Comparison of ENCODE assay signal across 2 cellular contexts in the genomic region with DNA sequence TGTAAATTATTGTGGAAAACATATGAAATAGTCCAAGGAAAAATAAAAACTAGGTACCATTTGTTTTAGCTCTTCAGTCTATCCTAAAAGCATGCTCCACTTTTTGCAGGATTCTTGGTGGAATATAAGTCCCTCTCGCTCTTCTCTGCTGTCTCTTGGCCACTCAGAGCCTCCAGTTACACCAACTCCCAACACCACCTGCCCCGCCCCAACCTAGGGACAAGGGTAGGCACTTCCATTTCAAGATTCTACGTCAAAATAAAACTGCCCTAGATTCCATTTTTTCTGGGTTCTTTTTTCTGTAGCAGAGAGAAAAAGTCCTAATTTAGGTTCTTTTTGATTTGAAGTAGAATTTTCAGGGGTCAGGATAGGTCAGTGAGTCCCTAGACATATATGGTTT.
A peak's percentile ranks its signal among the peaks of the same experiment; 100 is the strongest.
TF ChIP-seq lines count a peak whose summit lies in the region.

No MANE protein-coding gene starts in this region.

TF ChIP-seq in GM23338, 12 proteins besides CTCF, POLR2A, EP300 and RAD21 (continued from another document):
- TF ChIP-seq, protein P1, sequence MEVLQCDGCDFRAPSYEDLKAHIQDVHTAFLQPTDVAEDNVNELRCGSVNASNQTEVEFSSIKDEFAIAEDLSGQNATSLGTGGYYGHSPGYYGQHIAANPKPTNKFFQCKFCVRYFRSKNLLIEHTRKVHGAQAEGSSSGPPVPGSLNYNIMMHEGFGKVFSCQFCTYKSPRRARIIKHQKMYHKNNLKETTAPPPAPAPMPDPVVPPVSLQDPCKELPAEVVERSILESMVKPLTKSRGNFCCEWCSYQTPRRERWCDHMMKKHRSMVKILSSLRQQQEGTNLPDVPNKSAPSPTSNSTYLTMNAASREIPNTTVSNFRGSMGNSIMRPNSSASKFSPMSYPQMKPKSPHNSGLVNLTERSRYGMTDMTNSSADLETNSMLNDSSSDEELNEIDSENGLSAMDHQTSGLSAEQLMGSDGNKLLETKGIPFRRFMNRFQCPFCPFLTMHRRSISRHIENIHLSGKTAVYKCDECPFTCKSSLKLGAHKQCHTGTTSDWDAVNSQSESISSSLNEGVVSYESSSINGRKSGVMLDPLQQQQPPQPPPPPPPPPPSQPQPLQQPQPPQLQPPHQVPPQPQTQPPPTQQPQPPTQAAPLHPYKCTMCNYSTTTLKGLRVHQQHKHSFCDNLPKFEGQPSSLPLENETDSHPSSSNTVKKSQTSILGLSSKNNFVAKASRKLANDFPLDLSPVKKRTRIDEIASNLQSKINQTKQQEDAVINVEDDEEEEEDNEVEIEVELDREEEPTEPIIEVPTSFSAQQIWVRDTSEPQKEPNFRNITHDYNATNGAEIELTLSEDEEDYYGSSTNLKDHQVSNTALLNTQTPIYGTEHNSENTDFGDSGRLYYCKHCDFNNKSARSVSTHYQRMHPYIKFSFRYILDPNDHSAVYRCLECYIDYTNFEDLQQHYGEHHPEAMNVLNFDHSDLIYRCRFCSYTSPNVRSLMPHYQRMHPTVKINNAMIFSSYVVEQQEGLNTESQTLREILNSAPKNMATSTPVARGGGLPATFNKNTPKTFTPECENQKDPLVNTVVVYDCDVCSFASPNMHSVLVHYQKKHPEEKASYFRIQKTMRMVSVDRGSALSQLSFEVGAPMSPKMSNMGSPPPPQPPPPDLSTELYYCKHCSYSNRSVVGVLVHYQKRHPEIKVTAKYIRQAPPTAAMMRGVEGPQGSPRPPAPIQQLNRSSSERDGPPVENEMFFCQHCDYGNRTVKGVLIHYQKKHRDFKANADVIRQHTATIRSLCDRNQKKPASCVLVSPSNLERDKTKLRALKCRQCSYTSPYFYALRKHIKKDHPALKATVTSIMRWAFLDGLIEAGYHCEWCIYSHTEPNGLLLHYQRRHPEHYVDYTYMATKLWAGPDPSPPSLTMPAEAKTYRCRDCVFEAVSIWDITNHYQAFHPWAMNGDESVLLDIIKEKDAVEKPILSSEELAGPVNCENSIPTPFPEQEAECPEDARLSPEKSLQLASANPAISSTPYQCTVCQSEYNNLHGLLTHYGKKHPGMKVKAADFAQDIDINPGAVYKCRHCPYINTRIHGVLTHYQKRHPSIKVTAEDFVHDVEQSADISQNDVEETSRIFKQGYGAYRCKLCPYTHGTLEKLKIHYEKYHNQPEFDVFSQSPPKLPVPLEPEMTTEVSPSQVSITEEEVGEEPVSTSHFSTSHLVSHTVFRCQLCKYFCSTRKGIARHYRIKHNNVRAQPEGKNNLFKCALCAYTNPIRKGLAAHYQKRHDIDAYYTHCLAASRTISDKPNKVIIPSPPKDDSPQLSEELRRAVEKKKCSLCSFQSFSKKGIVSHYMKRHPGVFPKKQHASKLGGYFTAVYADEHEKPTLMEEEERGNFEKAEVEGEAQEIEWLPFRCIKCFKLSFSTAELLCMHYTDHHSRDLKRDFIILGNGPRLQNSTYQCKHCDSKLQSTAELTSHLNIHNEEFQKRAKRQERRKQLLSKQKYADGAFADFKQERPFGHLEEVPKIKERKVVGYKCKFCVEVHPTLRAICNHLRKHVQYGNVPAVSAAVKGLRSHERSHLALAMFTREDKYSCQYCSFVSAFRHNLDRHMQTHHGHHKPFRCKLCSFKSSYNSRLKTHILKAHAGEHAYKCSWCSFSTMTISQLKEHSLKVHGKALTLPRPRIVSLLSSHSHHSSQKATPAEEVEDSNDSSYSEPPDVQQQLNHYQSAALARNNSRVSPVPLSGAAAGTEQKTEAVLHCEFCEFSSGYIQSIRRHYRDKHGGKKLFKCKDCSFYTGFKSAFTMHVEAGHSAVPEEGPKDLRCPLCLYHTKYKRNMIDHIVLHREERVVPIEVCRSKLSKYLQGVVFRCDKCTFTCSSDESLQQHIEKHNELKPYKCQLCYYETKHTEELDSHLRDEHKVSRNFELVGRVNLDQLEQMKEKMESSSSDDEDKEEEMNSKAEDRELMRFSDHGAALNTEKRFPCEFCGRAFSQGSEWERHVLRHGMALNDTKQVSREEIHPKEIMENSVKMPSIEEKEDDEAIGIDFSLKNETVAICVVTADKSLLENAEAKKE (CRISPR knock-in tag; IDR thresholded peaks at IDR 0.05), result peak; percentile 56; the same call in 1 of the 2 replicates
- no peak for TF ChIP-seq EZH2 (IDR thresholded peaks at IDR 0.05; ENCODE audit: low read depth, unreplicated experiment)

TF ChIP-seq in H1, 55 proteins besides CTCF, POLR2A, EP300 and RAD21 (continued from another document):
- TF ChIP-seq SIX5 (IDR thresholded peaks at IDR 0.05; ENCODE audit: low read depth, low read length) (no peak), SRF (IDR thresholded peaks at IDR 0.05; ENCODE audit: low read depth, low read length) (no peak), GTF2F1 (IDR thresholded peaks at IDR 0.05; ENCODE audit: borderline replicate concordance, low read depth, low read length) (no peak), GABPA (IDR thresholded peaks at IDR 0.05; ENCODE audit: borderline replicate concordance, insufficient read depth, low read length) (no peak), POU5F1 (IDR thresholded peaks at IDR 0.05; ENCODE audit: low read depth, low read length) (no peak), TBP (IDR thresholded peaks at IDR 0.05; ENCODE audit: low read depth, low read length) (no peak), CEBPB (IDR thresholded peaks at IDR 0.05; ENCODE audit: low read depth, low read length) (no peak)
- TF ChIP-seq, protein P2, sequence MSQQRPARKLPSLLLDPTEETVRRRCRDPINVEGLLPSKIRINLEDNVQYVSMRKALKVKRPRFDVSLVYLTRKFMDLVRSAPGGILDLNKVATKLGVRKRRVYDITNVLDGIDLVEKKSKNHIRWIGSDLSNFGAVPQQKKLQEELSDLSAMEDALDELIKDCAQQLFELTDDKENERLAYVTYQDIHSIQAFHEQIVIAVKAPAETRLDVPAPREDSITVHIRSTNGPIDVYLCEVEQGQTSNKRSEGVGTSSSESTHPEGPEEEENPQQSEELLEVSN (IDR thresholded peaks at IDR 0.05), result no peak
